ENCODE assay signal across 29 cellular contexts in genomic region chr16:29304251-29304900, GRCh38.
DNase-seq lines count a peak whose midpoint lies in the region; ATAC-seq, FAIRE-seq and TF ChIP-seq lines count a peak whose summit lies in the region.
"Had no signal": no experiment of that assay in that cellular context is flagged by ENCODE, and none has a peak within 500 bp of the region (broad histone marks: within the 10 kb centered on the region; RNA-seq: fewer than 3 reads in every experiment).

No MANE protein-coding gene starts in this region.

- POLR2A ChIA-PET in K562 (lab: Yijun Ruan, JAX), result no interaction called here

- DNase-seq in Ammon's horn (ENCODE audit: low spot score), result peak; percentile 63
- DNase-seq in K562 (ENCODE audit: extremely low read depth in 1 of 4, low spot score in 3 of 4), result no peak
- peak; percentile 35 for DNase-seq in midbrain (lab: John Stamatoyannopoulos, UW)
- peak; percentile 22 for DNase-seq in skeletal muscle cell (ENCODE audit: low read depth)
- no peak for DNase-seq in activated CD4-positive, alpha-beta T cell treated with anti-CD3 and anti-CD28 coated beads, Interleukin-2, amount 50 U/mL, for 48 hours
- DNase-seq in Kasumi-1 (lab: John Stamatoyannopoulos, UW), result no peak
- DNase-seq in NCI-H2081 (lab: John Stamatoyannopoulos, UW), result no peak
- DNase-seq: 8988T; ACHN; CD4-positive, CD25-positive, alpha-beta regulatory T cell; DMS153; DND-41; KG1; NCI-H1048; NCI-H1417; NCI-H1694 treated with DMSO at 0.1 percent for 48 hours; NCI-H2081 treated with DMSO at 0.1 percent for 48 hours; NCI-H2171; NCI-H226; NCI-H510A treated with DMSO at 0.1 percent for 48 hours; NCI-H748 treated with DMSO at 0.1 percent for 48 hours; NK-92 treated with Interleukin-12 subunit alpha and Interleukin-12 subunit beta, amount 100 ng/mL, for 24 hours; PC-3 had no signal

- H3K36me3 ChIP-seq in K562 (ENCODE audit: control insufficient read depth, insufficient read depth, low read length), result no peaks in the 10 kb centered on the region
- H3K36me3 ChIP-seq: BLaER1 had no signal

- no peak for ATAC-seq in K562
- no peak for ATAC-seq in HG03457 (IDR thresholded peaks at IDR 0.05; ENCODE audit: unreplicated experiment)
- ATAC-seq: PC-3, SK-N-SH treated with all-trans-retinoic acid at 6 μM for 48 hours had no signal

- WGBS in K562 (ENCODE audit: insufficient coverage, low coverage, missing lambda C conversion rate), result 23% methylated on average over 16 of the region's 17 CpGs

- H3K27me3 ChIP-seq in K562 (ENCODE audit: control insufficient read depth in 2 of 2, insufficient read depth in 2 of 2, low read length in 2 of 2), result peaks cover 0 to 25% of the 10 kb centered on the region in 2 experiments; a peak in 2 of 5 replicates
- H3K27me3 ChIP-seq: BLaER1 had no signal

- no peak for TF ChIP-seq POLR2A in K562 (conservative IDR thresholded peaks at IDR 0.05)

- no peak overlapping the region for H3K9ac ChIP-seq in K562 (ENCODE audit: insufficient read depth in 1 of 2, low read depth in 2 of 2, low read length in 2 of 2)
- H3K9ac ChIP-seq: BLaER1 had no signal

- no TSS peak for BruUV-seq in K562 (replicated peaks; lab: Mats Ljungman, UMichigan)

- H3K9me1 ChIP-seq in K562 (ENCODE audit: control insufficient read depth, insufficient read depth, low read length), result no peaks in the 10 kb centered on the region

- no peaks in the 10 kb centered on the region for H4K20me1 ChIP-seq in K562 (replicated peaks; ENCODE audit: control insufficient read depth, insufficient read depth, low read length)
- H4K20me1 ChIP-seq: BLaER1 had no signal

- CTCF ChIA-PET in K562 (lab: Yijun Ruan, JAX; ENCODE audit: low intra/inter-chr PET ratio), result no interaction called here

- H3K9me3 ChIP-seq in K562 (replicated peaks; ENCODE audit: control insufficient read depth, insufficient read depth, low read depth, low read length), result no peaks in the 10 kb centered on the region
- H3K9me3 ChIP-seq: BLaER1 had no signal

- no peak overlapping the region for H2AFZ ChIP-seq in K562 (ENCODE audit: low read depth, low read length)

- H3K4me3 ChIP-seq in K562, result no peak overlapping the region
- H3K4me3 ChIP-seq in skeletal muscle cell (ENCODE audit: low read depth, low read length), result no peak overlapping the region
- H3K4me3 ChIP-seq: BLaER1 had no signal

- no peak for TF ChIP-seq EP300 in K562 (IDR thresholded peaks at IDR 0.05; ENCODE audit: low read length)

- FAIRE-seq in K562 (lab: Jason Lieb, UNC), result no peak
- FAIRE-seq: GM12892, H54, HTR-8/SVneo had no signal

- no peak overlapping the region for H3K27ac ChIP-seq in K562 (ENCODE audit: extremely low read depth, low read depth, low read length)
- H3K27ac ChIP-seq: BLaER1 had no signal

- intact Hi-C loops in K562 (cut with micrococcal nuclease), result no loop called here

- no peak overlapping the region for H3K4me2 ChIP-seq in K562 (ENCODE audit: insufficient read depth, low read length)
- H3K4me2 ChIP-seq: BLaER1 had no signal

- peaks cover 7 to 20% of the 10 kb centered on the region in 2 experiments; a peak in 4 of 5 replicates for H3K4me1 ChIP-seq in K562 (replicated peaks in 1 of 2; ENCODE audit: control insufficient read depth in 2 of 2, insufficient read depth in 2 of 2, low read length in 2 of 2)

- no peak for TF ChIP-seq RAD21 in K562 (CRISPR knock-in tag; conservative IDR thresholded peaks at IDR 0.05 in 1 of 2, IDR thresholded peaks at IDR 0.05 in 1 of 2)

- TF ChIP-seq CTCF in K562 (IDR thresholded peaks at IDR 0.05 in 2 of 3, conservative IDR thresholded peaks at IDR 0.05 in 1 of 3; ENCODE audit: insufficient read depth in 2 of 3, low read depth in 1 of 3, low read length in 3 of 3), result no peak

- in situ Hi-C loops in K562 (cut with MboI), result no loop called here

- H3K79me2 ChIP-seq in K562 (ENCODE audit: control insufficient read depth, insufficient read depth, low read length), result no peaks in the 10 kb centered on the region

TF ChIP-seq in K562, 482 proteins besides CTCF, POLR2A, EP300 and RAD21 (continues in another document):
- TF ChIP-seq, protein P1, sequence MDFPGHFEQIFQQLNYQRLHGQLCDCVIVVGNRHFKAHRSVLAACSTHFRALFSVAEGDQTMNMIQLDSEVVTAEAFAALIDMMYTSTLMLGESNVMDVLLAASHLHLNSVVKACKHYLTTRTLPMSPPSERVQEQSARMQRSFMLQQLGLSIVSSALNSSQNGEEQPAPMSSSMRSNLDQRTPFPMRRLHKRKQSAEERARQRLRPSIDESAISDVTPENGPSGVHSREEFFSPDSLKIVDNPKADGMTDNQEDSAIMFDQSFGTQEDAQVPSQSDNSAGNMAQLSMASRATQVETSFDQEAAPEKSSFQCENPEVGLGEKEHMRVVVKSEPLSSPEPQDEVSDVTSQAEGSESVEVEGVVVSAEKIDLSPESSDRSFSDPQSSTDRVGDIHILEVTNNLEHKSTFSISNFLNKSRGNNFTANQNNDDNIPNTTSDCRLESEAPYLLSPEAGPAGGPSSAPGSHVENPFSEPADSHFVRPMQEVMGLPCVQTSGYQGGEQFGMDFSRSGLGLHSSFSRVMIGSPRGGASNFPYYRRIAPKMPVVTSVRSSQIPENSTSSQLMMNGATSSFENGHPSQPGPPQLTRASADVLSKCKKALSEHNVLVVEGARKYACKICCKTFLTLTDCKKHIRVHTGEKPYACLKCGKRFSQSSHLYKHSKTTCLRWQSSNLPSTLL (IDR thresholded peaks at IDR 0.05), result no peak
- TF ChIP-seq, protein P2, sequence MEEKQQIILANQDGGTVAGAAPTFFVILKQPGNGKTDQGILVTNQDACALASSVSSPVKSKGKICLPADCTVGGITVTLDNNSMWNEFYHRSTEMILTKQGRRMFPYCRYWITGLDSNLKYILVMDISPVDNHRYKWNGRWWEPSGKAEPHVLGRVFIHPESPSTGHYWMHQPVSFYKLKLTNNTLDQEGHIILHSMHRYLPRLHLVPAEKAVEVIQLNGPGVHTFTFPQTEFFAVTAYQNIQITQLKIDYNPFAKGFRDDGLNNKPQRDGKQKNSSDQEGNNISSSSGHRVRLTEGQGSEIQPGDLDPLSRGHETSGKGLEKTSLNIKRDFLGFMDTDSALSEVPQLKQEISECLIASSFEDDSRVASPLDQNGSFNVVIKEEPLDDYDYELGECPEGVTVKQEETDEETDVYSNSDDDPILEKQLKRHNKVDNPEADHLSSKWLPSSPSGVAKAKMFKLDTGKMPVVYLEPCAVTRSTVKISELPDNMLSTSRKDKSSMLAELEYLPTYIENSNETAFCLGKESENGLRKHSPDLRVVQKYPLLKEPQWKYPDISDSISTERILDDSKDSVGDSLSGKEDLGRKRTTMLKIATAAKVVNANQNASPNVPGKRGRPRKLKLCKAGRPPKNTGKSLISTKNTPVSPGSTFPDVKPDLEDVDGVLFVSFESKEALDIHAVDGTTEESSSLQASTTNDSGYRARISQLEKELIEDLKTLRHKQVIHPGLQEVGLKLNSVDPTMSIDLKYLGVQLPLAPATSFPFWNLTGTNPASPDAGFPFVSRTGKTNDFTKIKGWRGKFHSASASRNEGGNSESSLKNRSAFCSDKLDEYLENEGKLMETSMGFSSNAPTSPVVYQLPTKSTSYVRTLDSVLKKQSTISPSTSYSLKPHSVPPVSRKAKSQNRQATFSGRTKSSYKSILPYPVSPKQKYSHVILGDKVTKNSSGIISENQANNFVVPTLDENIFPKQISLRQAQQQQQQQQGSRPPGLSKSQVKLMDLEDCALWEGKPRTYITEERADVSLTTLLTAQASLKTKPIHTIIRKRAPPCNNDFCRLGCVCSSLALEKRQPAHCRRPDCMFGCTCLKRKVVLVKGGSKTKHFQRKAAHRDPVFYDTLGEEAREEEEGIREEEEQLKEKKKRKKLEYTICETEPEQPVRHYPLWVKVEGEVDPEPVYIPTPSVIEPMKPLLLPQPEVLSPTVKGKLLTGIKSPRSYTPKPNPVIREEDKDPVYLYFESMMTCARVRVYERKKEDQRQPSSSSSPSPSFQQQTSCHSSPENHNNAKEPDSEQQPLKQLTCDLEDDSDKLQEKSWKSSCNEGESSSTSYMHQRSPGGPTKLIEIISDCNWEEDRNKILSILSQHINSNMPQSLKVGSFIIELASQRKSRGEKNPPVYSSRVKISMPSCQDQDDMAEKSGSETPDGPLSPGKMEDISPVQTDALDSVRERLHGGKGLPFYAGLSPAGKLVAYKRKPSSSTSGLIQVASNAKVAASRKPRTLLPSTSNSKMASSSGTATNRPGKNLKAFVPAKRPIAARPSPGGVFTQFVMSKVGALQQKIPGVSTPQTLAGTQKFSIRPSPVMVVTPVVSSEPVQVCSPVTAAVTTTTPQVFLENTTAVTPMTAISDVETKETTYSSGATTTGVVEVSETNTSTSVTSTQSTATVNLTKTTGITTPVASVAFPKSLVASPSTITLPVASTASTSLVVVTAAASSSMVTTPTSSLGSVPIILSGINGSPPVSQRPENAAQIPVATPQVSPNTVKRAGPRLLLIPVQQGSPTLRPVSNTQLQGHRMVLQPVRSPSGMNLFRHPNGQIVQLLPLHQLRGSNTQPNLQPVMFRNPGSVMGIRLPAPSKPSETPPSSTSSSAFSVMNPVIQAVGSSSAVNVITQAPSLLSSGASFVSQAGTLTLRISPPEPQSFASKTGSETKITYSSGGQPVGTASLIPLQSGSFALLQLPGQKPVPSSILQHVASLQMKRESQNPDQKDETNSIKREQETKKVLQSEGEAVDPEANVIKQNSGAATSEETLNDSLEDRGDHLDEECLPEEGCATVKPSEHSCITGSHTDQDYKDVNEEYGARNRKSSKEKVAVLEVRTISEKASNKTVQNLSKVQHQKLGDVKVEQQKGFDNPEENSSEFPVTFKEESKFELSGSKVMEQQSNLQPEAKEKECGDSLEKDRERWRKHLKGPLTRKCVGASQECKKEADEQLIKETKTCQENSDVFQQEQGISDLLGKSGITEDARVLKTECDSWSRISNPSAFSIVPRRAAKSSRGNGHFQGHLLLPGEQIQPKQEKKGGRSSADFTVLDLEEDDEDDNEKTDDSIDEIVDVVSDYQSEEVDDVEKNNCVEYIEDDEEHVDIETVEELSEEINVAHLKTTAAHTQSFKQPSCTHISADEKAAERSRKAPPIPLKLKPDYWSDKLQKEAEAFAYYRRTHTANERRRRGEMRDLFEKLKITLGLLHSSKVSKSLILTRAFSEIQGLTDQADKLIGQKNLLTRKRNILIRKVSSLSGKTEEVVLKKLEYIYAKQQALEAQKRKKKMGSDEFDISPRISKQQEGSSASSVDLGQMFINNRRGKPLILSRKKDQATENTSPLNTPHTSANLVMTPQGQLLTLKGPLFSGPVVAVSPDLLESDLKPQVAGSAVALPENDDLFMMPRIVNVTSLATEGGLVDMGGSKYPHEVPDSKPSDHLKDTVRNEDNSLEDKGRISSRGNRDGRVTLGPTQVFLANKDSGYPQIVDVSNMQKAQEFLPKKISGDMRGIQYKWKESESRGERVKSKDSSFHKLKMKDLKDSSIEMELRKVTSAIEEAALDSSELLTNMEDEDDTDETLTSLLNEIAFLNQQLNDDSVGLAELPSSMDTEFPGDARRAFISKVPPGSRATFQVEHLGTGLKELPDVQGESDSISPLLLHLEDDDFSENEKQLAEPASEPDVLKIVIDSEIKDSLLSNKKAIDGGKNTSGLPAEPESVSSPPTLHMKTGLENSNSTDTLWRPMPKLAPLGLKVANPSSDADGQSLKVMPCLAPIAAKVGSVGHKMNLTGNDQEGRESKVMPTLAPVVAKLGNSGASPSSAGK (IDR thresholded peaks at IDR 0.05), result peak; percentile 24; the same call in 1 of the 2 replicates
- TF ChIP-seq ZNF785 (CRISPR knock-in tag; IDR thresholded peaks at IDR 0.05), result no peak

Comparison
In these comparisons a context has a peak if more than half of its experiments do, and no peak if none do; other contexts are left out.
1. DNase-seq: peak in Ammon's horn (single experiment), midbrain (single experiment) and skeletal muscle cell (single experiment); none in K562 (0 of 4), activated CD4-positive, alpha-beta T cell treated with anti-CD3 and anti-CD28 coated beads, Interleukin-2, amount 50 U/mL, for 48 hours (0 of 2), Kasumi-1 (0 of 2) and NCI-H2081 (0 of 2).